ENCODE assay signal across 15 cellular contexts in the genomic region with DNA sequence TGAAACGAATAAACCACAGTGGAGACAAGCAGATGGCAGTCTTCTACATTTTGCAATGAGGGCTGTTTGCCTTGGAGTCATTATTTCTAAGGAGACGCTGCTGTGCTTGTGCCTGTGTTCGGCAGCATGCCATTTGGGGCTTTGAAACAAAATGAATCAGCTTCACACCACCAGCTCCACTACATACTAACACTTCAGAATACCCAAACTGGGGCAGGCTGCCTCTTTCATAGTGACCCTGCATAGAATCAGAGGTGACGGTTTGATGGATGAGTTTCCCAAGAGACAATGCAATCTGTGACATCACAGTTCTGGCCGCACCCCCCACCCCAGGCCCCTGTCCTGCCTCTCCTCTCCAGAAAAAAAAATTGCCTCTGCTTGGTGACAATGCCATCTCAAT. TPM values are rescaled to one million over a fixed set of nuclear protein-coding genes. Genes with fewer than 3 reads are reported as not detected.
A peak's percentile ranks its signal among the peaks of the same experiment; 100 is the strongest.
DNase-seq lines count a peak whose midpoint lies in the region; ATAC-seq and TF ChIP-seq lines count a peak whose summit lies in the region.
"Had no signal": no experiment of that assay in that cellular context is flagged by ENCODE, and none has a peak within 500 bp of the region (broad histone marks: within the 10 kb centered on the region; RNA-seq: fewer than 3 reads in every experiment).

No MANE protein-coding gene starts in this region.

- peak overlapping the region; percentile 85 for H3K27ac ChIP-seq in ectodermal cell (ENCODE audit: insufficient read depth, low read depth, low read length, poor library complexity, severe bottlenecking)
- no peak overlapping the region for H3K27ac ChIP-seq in neural cell (ENCODE audit: low read length)
- H3K27ac ChIP-seq: epithelial cell of prostate, pancreas, testis had no signal

- H3K36me3 ChIP-seq in ectodermal cell (ENCODE audit: control insufficient read depth, insufficient read depth, low read length) (no peaks in the 10 kb centered on the region), neural cell (ENCODE audit: insufficient read depth, low read length) (no peaks in the 10 kb centered on the region)
- H3K36me3 ChIP-seq: pancreas had no signal

- H2AFZ ChIP-seq in neural cell (ENCODE audit: low read depth, low read length): no peak overlapping the region

- no peak for TF ChIP-seq EP300 in neural cell (conservative IDR thresholded peaks at IDR 0.05; ENCODE audit: poor library complexity, severe bottlenecking)

- TF ChIP-seq RAD21 in neural cell (conservative IDR thresholded peaks at IDR 0.05): no peak

- H3K9me3 ChIP-seq in ectodermal cell (ENCODE audit: control insufficient read depth, low read length) (no peaks in the 10 kb centered on the region), neural cell (ENCODE audit: low read length) (no peaks in the 10 kb centered on the region)
- H3K9me3 ChIP-seq: pancreas, testis had no signal

- TF ChIP-seq CTCF in neural cell (IDR thresholded peaks at IDR 0.05; ENCODE audit: poor library complexity, severe bottlenecking): peak; percentile 21

- H4K20me1 ChIP-seq in neural cell (ENCODE audit: insufficient read depth): no peaks in the 10 kb centered on the region

- no peaks in the 10 kb centered on the region for H3K9me2 ChIP-seq in neural cell (ENCODE audit: insufficient read depth, low read length)

- H3K79me2 ChIP-seq in neural cell (replicated peaks; ENCODE audit: insufficient read depth, low read length): no peaks in the 10 kb centered on the region

- H3F3A ChIP-seq in neural cell (ENCODE audit: insufficient read depth, low read length, poor library complexity, severe bottlenecking): no peaks in the 10 kb centered on the region

- no peaks in the 10 kb centered on the region for H3K27me3 ChIP-seq in ectodermal cell (ENCODE audit: control insufficient read depth, insufficient read depth, low read length, poor library complexity, severe bottlenecking)
- H3K27me3 ChIP-seq in neural cell (ENCODE audit: insufficient read depth, low read depth, low read length): no peaks in the 10 kb centered on the region
- H3K27me3 ChIP-seq: pancreas, testis had no signal

- H3K4me1 ChIP-seq in ectodermal cell (ENCODE audit: control insufficient read depth, insufficient read depth, low read length): no peaks in the 10 kb centered on the region
- H3K4me1 ChIP-seq: pancreas, testis had no signal

- 43 to 57% methylated on average over 5 of the region's 5 CpGs for WGBS in ectodermal cell, 2 experiments

- DNase-seq in ELF-1 (ENCODE audit: low read depth, low spot score) (peak; percentile 87), NCI-H1092 treated with DMSO at 0.1 percent for 48 hours (lab: John Stamatoyannopoulos, UW) (peak; percentile 67), EL (no peak)
- DNase-seq: activated naive CD4-positive, alpha-beta T cell treated with anti-CD3 and anti-CD28 coated beads, Interleukin-2, amount 50 U/mL, for 16 hours; CD8-positive, alpha-beta T cell; mesenchymal stem cell; NCI-H1048; pancreas; testis had no signal

- H3K4me3 ChIP-seq in ectodermal cell (ENCODE audit: insufficient read depth, low read depth, low read length) (no peak overlapping the region), neural cell (ENCODE audit: low read length) (peak overlapping the region; percentile 34)
- H3K4me3 ChIP-seq: pancreas, testis had no signal

- ATAC-seq in GM18519 (IDR thresholded peaks at IDR 0.05; ENCODE audit: low FRiP score, unreplicated experiment) (no peak), GM21367 (IDR thresholded peaks at IDR 0.05; ENCODE audit: unreplicated experiment) (no peak)
- ATAC-seq: CD8-positive, alpha-beta T cell; pancreas; WTC11 had no signal

- H3K9ac ChIP-seq in neural cell (ENCODE audit: low read length): no peak overlapping the region

- H3K4me2 ChIP-seq in neural cell (ENCODE audit: low read length): no peak overlapping the region

TF ChIP-seq in neural cell, 6 proteins besides CTCF, POLR2A, EP300 and RAD21:
- TF ChIP-seq REST (IDR thresholded peaks at IDR 0.05; ENCODE audit: borderline replicate concordance) (no peak), SMC3 (conservative IDR thresholded peaks at IDR 0.05; ENCODE audit: poor library complexity) (no peak), EZH2 (IDR thresholded peaks at IDR 0.05; ENCODE audit: borderline replicate concordance, insufficient read depth, low read length, poor library complexity, severe bottlenecking) (no peak), TAF1 (IDR thresholded peaks at IDR 0.05; ENCODE audit: low read depth) (no peak), MXI1 (conservative IDR thresholded peaks at IDR 0.05; ENCODE audit: poor library complexity, severe bottlenecking) (no peak), POLR2AphosphoS5 (IDR thresholded peaks at IDR 0.05) (no peak)

RNA-seq across cellular contexts. Expression of gene MID1, which starts 57.1 kb away (rescaled TPM):
- polyA plus RNA-seq in ectodermal cell (2013, experiment 1 of 4): 42.8 TPM
- 41.5 TPM for polyA plus RNA-seq in ectodermal cell (2013, experiment 2 of 4)
- polyA plus RNA-seq in ectodermal cell (2013, experiment 3 of 4): 34.7 TPM
- 42.3 TPM for polyA plus RNA-seq in ectodermal cell (2013, experiment 4 of 4)
- polyA plus RNA-seq in neural cell: 16.6 and 17.6 TPM in 2 replicates
- 51.1 and 58.7 TPM in 2 replicates for polyA minus RNA-seq in neural cell
